In genomic region chr14:24114536-24115450, GRCh38 we compare ENCODE assay signal across 8 cellular contexts. TPM values are rescaled to one million over a fixed set of nuclear protein-coding genes. Genes with fewer than 3 reads are reported as not detected.
DNase-seq lines count a peak whose midpoint lies in the region; ATAC-seq and TF ChIP-seq lines count a peak whose summit lies in the region.

DCAF11 (plus strand) TSS chr14:24114777; CDS start chr14:24115595, 818 bp downstream.
NRL (minus strand) TSS chr14:24114949; CDS start chr14:24082848, 32,101 bp downstream.

- H3K27me3 ChIP-seq in Peyer's patch (no peaks in the 10 kb centered on the region), esophagus squamous epithelium (no peaks in the 10 kb centered on the region), muscle layer of duodenum (ENCODE audit: low read depth, low read length) (no peaks in the 10 kb centered on the region)

- H3K9me3 ChIP-seq in KOPT-K1 (ENCODE audit: insufficient read depth, low read length, poor library complexity, severe bottlenecking) = no peaks in the 10 kb centered on the region
- no peaks in the 10 kb centered on the region for H3K9me3 ChIP-seq in Peyer's patch
- H3K9me3 ChIP-seq in esophagus squamous epithelium = no peaks in the 10 kb centered on the region
- no peaks in the 10 kb centered on the region for H3K9me3 ChIP-seq in muscle layer of duodenum (ENCODE audit: control insufficient read depth in 1 of 2, low read length in 2 of 2)

- H3K27ac ChIP-seq in KOPT-K1 (ENCODE audit: low read depth, low read length, poor library complexity, severe bottlenecking) (peak within 1 kb of the TSS; percentile 96), Peyer's patch (peak within 1 kb of the TSS; percentile 94 to 99 (median 97)), esophagus squamous epithelium (peak within 1 kb of the TSS; percentile 96 to 99 (median 99)), muscle layer of duodenum (ENCODE audit: low read length) (peak within 1 kb of the TSS; percentile 100)

- WGBS in esophagus squamous epithelium, 2 donors = 0 to 1% methylated on average over 30 to 55 of the region's 65 CpGs

- peak; percentile 12 to 57 for TF ChIP-seq POLR2A in Peyer's patch (IDR thresholded peaks at IDR 0.05)
- TF ChIP-seq POLR2A in esophagus squamous epithelium (IDR thresholded peaks at IDR 0.05) = peak in 2 of 4 donors; percentile 31 to 59

- TF ChIP-seq CTCF in Peyer's patch (IDR thresholded peaks at IDR 0.05) (peak in 1 of 6 experiments; percentile 2), esophagus squamous epithelium (IDR thresholded peaks at IDR 0.05) (peak in 1 of 6 experiments; percentile 4)

- H3K36me3 ChIP-seq in KOPT-K1 (ENCODE audit: insufficient read depth, low read length) (peaks cover 38% of the 10 kb centered on the region), Peyer's patch (peaks cover 0 to 31% (median 3%) of the 10 kb centered on the region in 3 donors), esophagus squamous epithelium (peaks cover 9 to 33% (median 15%) of the 10 kb centered on the region in 3 donors), muscle layer of duodenum (ENCODE audit: control insufficient read depth in 1 of 2, insufficient read depth in 2 of 2, low read length in 2 of 2) (peaks cover 26 to 40% of the 10 kb centered on the region in 2 donors)

- intact Hi-C loops in esophagus squamous epithelium (cut with DNase I) = no loop called here

- ATAC-seq in GM21825 (IDR thresholded peaks at IDR 0.05; ENCODE audit: unreplicated experiment) = peak; percentile 75

- H3K4me1 ChIP-seq in Peyer's patch (peaks cover 4 to 31% (median 10%) of the 10 kb centered on the region in 4 donors), esophagus squamous epithelium (peaks cover 12 to 28% (median 17%) of the 10 kb centered on the region in 3 donors), muscle layer of duodenum (ENCODE audit: control insufficient read depth in 1 of 2, insufficient read depth in 2 of 2, low read length in 2 of 2) (peaks cover 15 to 21% of the 10 kb centered on the region in 2 donors)

- H3K4me3 ChIP-seq in Peyer's patch = peak within 1 kb of the TSS; percentile 50 to 89 (median 72)
- H3K4me3 ChIP-seq in esophagus squamous epithelium = peak within 1 kb of the TSS; percentile 46 to 84 (median 68)
- H3K4me3 ChIP-seq in muscle layer of duodenum (ENCODE audit: low read depth in 1 of 2, low read length in 2 of 2) = peak within 1 kb of the TSS; percentile 87 to 89

- DNase-seq in DMS79 treated with DMSO at 0.1 percent for 48 hours (lab: John Stamatoyannopoulos, UW) (peak; percentile 100), Peyer's patch (peak; percentile 98 to 99 (median 99)), activated T-helper 1 cell treated with Interleukin-2 at 50 U/mL for 16 hours (ENCODE audit: low read depth) (peak; percentile 97), esophagus squamous epithelium (lab: John Stamatoyannopoulos, UW) (peak; percentile 95)
- peak; percentile 94 for DNase-seq in stimulated activated CD8-positive, alpha-beta memory T cell treated with anti-CD3 and anti-CD28 coated beads, Interleukin-7, amount 100 ng/mL, for 24 hours (ENCODE audit: low read depth)

RNA-seq across cellular contexts. Expression of gene DCAF11, which starts in this region (rescaled TPM):
- total RNA-seq in Peyer's patch (100 to 1,000 TPM; 113 to 214 (median 176) TPM), esophagus squamous epithelium (100 to 1,000 TPM in 1 of 4 donors, 10 to 100 TPM in 3; 55.4 to 114 (median 79.3) TPM)

RNA-seq across cellular contexts. Expression of gene NRL, which starts in this region (rescaled TPM):
- total RNA-seq in Peyer's patch (10 to 100 TPM in 2 of 4 donors, 1 to 10 TPM in 1, not detected in 1; 4.6 to 14.2 (median 13.5) TPM), esophagus squamous epithelium (1 to 10 TPM in 3 of 4 donors, under 1 TPM in 1; 0.79 to 4.5 (median 3.3) TPM)

Comparison
In these comparisons a context has a peak if more than half of its experiments do, and no peak if none do; other contexts are left out.
1. Peak in every context shown above with its lines: DNase-seq, ATAC-seq, H3K4me3 ChIP-seq and H3K27ac ChIP-seq.